ENCODE assay signal across 23 cellular contexts in genomic region chr9:69029535-69029934, GRCh38. TPM values are rescaled to one million over a fixed set of nuclear protein-coding genes. Genes with fewer than 3 reads are reported as not detected.
"Had no signal": no experiment of that assay in that cellular context is flagged by ENCODE, and none has a peak within 500 bp of the region (broad histone marks: within the 10 kb centered on the region; RNA-seq: fewer than 3 reads in every experiment).

No MANE protein-coding gene starts in this region.

- H3K9me3 ChIP-seq: prostate gland, thoracic aorta, upper lobe of right lung had no signal

- DNase-seq: activated CD4-positive, CD25-positive, alpha-beta regulatory T cell; effector CD4-positive, alpha-beta T cell; hypothalamus; kidney; left ventricle myocardium inferior; mammary epithelial cell; midbrain; stimulated activated CD4-positive, alpha-beta T cell treated with anti-CD3 and anti-CD28 coated beads, Interleukin-4, amount 100 ng/mL, for 4 hours; T-helper 9 cell; upper lobe of right lung had no signal

- H3K27ac Mint-ChIP-seq: activated naive CD4-positive, alpha-beta T cell treated with anti-CD3 and anti-CD28 coated beads for 36 hours; neural progenitor cell; stimulated activated memory B cell treated with anti-CD40 and anti-IgM and Interleukin-4, amounts not matched to agents 10 μg/mL and 1 μg/mL and 100 μg/mL, for 72 hours had no signal

- H2AFZ ChIP-seq: neural progenitor cell had no signal

- H3K36me3 ChIP-seq: left ventricle myocardium inferior, neural progenitor cell, prostate gland, SJSA1, thoracic aorta, upper lobe of right lung had no signal

- H3K4me1 Mint-ChIP-seq: neural progenitor cell had no signal

- H3K9ac ChIP-seq: neural progenitor cell had no signal

- H3K36me3 Mint-ChIP-seq: neural progenitor cell; stimulated activated memory B cell treated with anti-CD40 and anti-IgM and Interleukin-4, amounts not matched to agents 10 μg/mL and 1 μg/mL and 100 μg/mL, for 72 hours had no signal

- ATAC-seq: sciatic nerve; stimulated activated memory B cell treated with anti-CD40 and anti-IgM and Interleukin-4, amounts not matched to agents 10 μg/mL and 1 μg/mL and 100 μg/mL, for 72 hours; upper lobe of right lung had no signal

- H3K4me3 Mint-ChIP-seq: activated naive CD4-positive, alpha-beta T cell treated with anti-CD3 and anti-CD28 coated beads for 36 hours; neural progenitor cell; stimulated activated memory B cell treated with anti-CD40 and anti-IgM and Interleukin-4, amounts not matched to agents 10 μg/mL and 1 μg/mL and 100 μg/mL, for 72 hours had no signal

- H3K27ac ChIP-seq: left ventricle myocardium inferior, neural progenitor cell, prostate gland, SJSA1, thoracic aorta, upper lobe of right lung had no signal

- H3K27me3 ChIP-seq: neural progenitor cell, upper lobe of right lung had no signal

- H3K4me1 ChIP-seq: neural progenitor cell, prostate gland, SJSA1, upper lobe of right lung had no signal

- H3K4me2 ChIP-seq: neural progenitor cell, smooth muscle cell had no signal

- H3K27me3 Mint-ChIP-seq: stimulated activated memory B cell treated with anti-CD40 and anti-IgM and Interleukin-4, amounts not matched to agents 10 μg/mL and 1 μg/mL and 100 μg/mL, for 72 hours had no signal

- H3K4me3 ChIP-seq: left ventricle myocardium inferior, neural progenitor cell, prostate gland, SJSA1, smooth muscle cell, thoracic aorta, upper lobe of right lung had no signal

- FAIRE-seq: frontal cortex, kidney had no signal

- H3K9me3 Mint-ChIP-seq: stimulated activated memory B cell treated with anti-CD40 and anti-IgM and Interleukin-4, amounts not matched to agents 10 μg/mL and 1 μg/mL and 100 μg/mL, for 72 hours had no signal

RNA-seq across cellular contexts. Expression of gene PRKACG, which starts 15.6 kb away (rescaled TPM):
- total RNA-seq: activated naive CD4-positive, alpha-beta T cell treated with anti-CD3 and anti-CD28 coated beads for 36 hours; activated T-helper 2 cell treated with anti-CD3 and anti-CD28 coated beads, Interferon-gamma antibody, Interleukin-2, Interleukin-4, amounts not matched to agents 10 μg/mL and 5 μg/mL and 100 μg/mL, durations not matched to agents 14 hours and 24 hours and 36 hours; cerebellum; frontal cortex; kidney; left ventricle myocardium inferior; mammary epithelial cell; osteocyte; sciatic nerve; SJSA1; smooth muscle cell; thoracic aorta; upper lobe of right lung had no signal
- polyA plus RNA-seq: esophagus, mammary epithelial cell, smooth muscle cell had no signal
